ENCODE assay signal across 1 cellular context in genomic region chr7:152899482-152900166, GRCh38.
TF ChIP-seq lines count a peak whose summit lies in the region.

No MANE protein-coding gene starts in this region.

TF ChIP-seq in HepG2, 621 proteins besides CTCF, POLR2A, EP300 and RAD21 (continued from another document and continues in another):
- TF ChIP-seq ARID4A (CRISPR knock-in tag; IDR thresholded peaks at IDR 0.05; ENCODE audit: borderline replicate concordance) (no peak; the same call in 1 of the 2 replicates), GZF1 (CRISPR knock-in tag; IDR thresholded peaks at IDR 0.05) (no peak), RBAK (CRISPR knock-in tag; IDR thresholded peaks at IDR 0.05) (no peak), ZNF678 (CRISPR knock-in tag; IDR thresholded peaks at IDR 0.05) (no peak), ZMYM3 (CRISPR knock-in tag; IDR thresholded peaks at IDR 0.05) (0 out of 2 replicates have a peak, but pooled peaks have one; percentile 19), HCFC1 (IDR thresholded peaks at IDR 0.05; ENCODE audit: low read depth, low read length) (no peak), ZNF761 (CRISPR knock-in tag; conservative IDR thresholded peaks at IDR 0.05) (no peak), ARID2 (CRISPR knock-in tag; IDR thresholded peaks at IDR 0.05; ENCODE audit: borderline replicate concordance) (no peak), ZBTB26 (CRISPR knock-in tag; IDR thresholded peaks at IDR 0.05; ENCODE audit: borderline replicate concordance) (no peak), EEA1 (CRISPR knock-in tag; IDR thresholded peaks at IDR 0.05; ENCODE audit: borderline replicate concordance) (no peak), ZNF232 (CRISPR knock-in tag; IDR thresholded peaks at IDR 0.05; ENCODE audit: borderline replicate concordance) (no peak), ZNF703 (CRISPR knock-in tag; IDR thresholded peaks at IDR 0.05; ENCODE audit: borderline replicate concordance) (no peak), ZNF674 (CRISPR knock-in tag; IDR thresholded peaks at IDR 0.05; ENCODE audit: low read depth) (no peak), E2F1 (CRISPR knock-in tag; IDR thresholded peaks at IDR 0.05) (no peak), CREB3 (CRISPR knock-in tag; IDR thresholded peaks at IDR 0.05) (no peak), YY1 (IDR thresholded peaks at IDR 0.05; ENCODE audit: insufficient read depth, insufficient replicate concordance, low read depth, low read length) (no peak), FOXO4 (CRISPR knock-in tag; conservative IDR thresholded peaks at IDR 0.05) (no peak), ZNF619 (CRISPR knock-in tag; IDR thresholded peaks at IDR 0.05) (no peak), GLMP (CRISPR knock-in tag; IDR thresholded peaks at IDR 0.05; ENCODE audit: borderline replicate concordance) (no peak), ZFP82 (CRISPR knock-in tag; IDR thresholded peaks at IDR 0.05; ENCODE audit: borderline replicate concordance) (no peak), GPBP1L1 (CRISPR knock-in tag; IDR thresholded peaks at IDR 0.05) (no peak), KLF15 (CRISPR knock-in tag; IDR thresholded peaks at IDR 0.05; ENCODE audit: borderline replicate concordance) (no peak), FOXP4 (CRISPR knock-in tag; IDR thresholded peaks at IDR 0.05) (peak; percentile 29; the same call in 1 of the 2 replicates), NCOA1 (CRISPR knock-in tag; IDR thresholded peaks at IDR 0.05) (no peak), RNF2 (conservative IDR thresholded peaks at IDR 0.05; ENCODE audit: low read depth) (no peak), PTBP1 (IDR thresholded peaks at IDR 0.05; ENCODE audit: low read depth, low read length, poor library complexity, severe bottlenecking) (no peak), ZBTB42 (CRISPR knock-in tag; IDR thresholded peaks at IDR 0.05) (no peak), TIGD3 (CRISPR knock-in tag; IDR thresholded peaks at IDR 0.05; ENCODE audit: borderline replicate concordance) (no peak), ZBTB25 (CRISPR knock-in tag; IDR thresholded peaks at IDR 0.05) (no peak), MTA3 (CRISPR knock-in tag; IDR thresholded peaks at IDR 0.05) (no peak), RXRB (CRISPR knock-in tag; IDR thresholded peaks at IDR 0.05; ENCODE audit: borderline replicate concordance) (peak; percentile 8; the same call in 1 of the 2 replicates), ZNF644 (CRISPR knock-in tag; IDR thresholded peaks at IDR 0.05; ENCODE audit: low read depth) (no peak), ZNF747 (CRISPR knock-in tag; IDR thresholded peaks at IDR 0.05; ENCODE audit: borderline replicate concordance) (no peak), PBX3 (CRISPR knock-in tag; IDR thresholded peaks at IDR 0.05; ENCODE audit: borderline replicate concordance) (no peak), ZNF878 (CRISPR knock-in tag; IDR thresholded peaks at IDR 0.05) (no peak), HMGXB3 (CRISPR knock-in tag; IDR thresholded peaks at IDR 0.05; ENCODE audit: borderline replicate concordance) (no peak)
